In genomic region chr7:28110427-28111012, GRCh38 we compare ENCODE assay signal across 20 cellular contexts.
"Had no signal": no experiment of that assay in that cellular context is flagged by ENCODE, and none has a peak within 500 bp of the region (broad histone marks: within the 10 kb centered on the region; RNA-seq: fewer than 3 reads in every experiment).

No MANE protein-coding gene starts in this region.

- H3K27me3 ChIP-seq: MG63, SJSA1 had no signal

- H3K9me3 ChIP-seq: MG63, SJSA1 had no signal

- H3K27ac ChIP-seq: SJSA1, SK-N-MC had no signal

- H3K36me3 ChIP-seq: MG63 had no signal

- H3K4me3 ChIP-seq: MG63, SJSA1, SK-N-MC had no signal

- DNase-seq: Karpas-422, KG1, MG63, NCI-H1092, NCI-H1436, NCI-H187, NCI-H2029, NCI-H2081 treated with DMSO at 0.1 percent for 48 hours, NCI-H2171, NCI-H226, NCI-H446, NCI-H510A, NCI-H524 treated with DMSO at 0.1 percent for 48 hours, NCI-H69, NCI-H774, Right ventricle myocardium superior, RPMI8226, SIG-M5 had no signal
